Comparison of ENCODE assay signal across 18 cellular contexts in the genomic region with DNA sequence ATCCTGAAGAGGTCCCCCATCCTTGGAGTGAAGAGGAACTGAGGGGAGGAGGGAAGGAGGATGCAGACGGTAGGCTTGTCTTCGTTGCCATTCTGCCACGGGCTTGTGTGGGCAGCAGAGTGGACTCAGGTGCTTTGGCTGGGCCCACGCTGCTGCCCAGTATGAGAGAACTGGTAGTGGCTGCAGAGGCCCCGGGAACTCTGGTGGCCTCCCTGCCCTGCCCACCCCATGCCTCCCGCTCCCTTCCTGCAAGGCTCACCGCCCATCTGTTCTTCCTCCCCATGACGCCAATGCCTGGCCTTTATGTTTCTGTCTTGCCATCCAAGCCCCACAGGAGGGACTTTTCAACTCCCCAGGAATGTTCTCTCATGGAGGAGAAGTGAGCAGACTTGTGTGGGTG.
DNase-seq lines count a peak whose midpoint lies in the region; ATAC-seq and TF ChIP-seq lines count a peak whose summit lies in the region.
"Had no signal": no experiment of that assay in that cellular context is flagged by ENCODE, and none has a peak within 500 bp of the region (broad histone marks: within the 10 kb centered on the region; RNA-seq: fewer than 3 reads in every experiment).

No MANE protein-coding gene starts in this region.

- H3K9me3 Mint-ChIP-seq in glutamatergic neuron (ENCODE audit: unreplicated experiment), result peaks cover 1% of the 10 kb centered on the region
- H3K9me3 Mint-ChIP-seq: CD4-positive, alpha-beta memory T cell had no signal

- TF ChIP-seq EP300 in tibial nerve (IDR thresholded peaks at IDR 0.05), result no peak

- H3K4me3 ChIP-seq in upper lobe of right lung (no peak overlapping the region), tibial nerve (no peak overlapping the region)
- H3K4me3 ChIP-seq: BLaER1, GM12878, GM23248, HAP-1 had no signal

- peaks cover 9% of the 10 kb centered on the region for H3K4me1 Mint-ChIP-seq in glutamatergic neuron (ENCODE audit: low read depth, unreplicated experiment)
- H3K4me1 Mint-ChIP-seq: CD14-positive monocyte; CD4-positive, alpha-beta memory T cell had no signal

- ATAC-seq in left ventricle myocardium superior (no peak), Right ventricle myocardium superior (ENCODE audit: poor library complexity) (no peak), upper lobe of right lung (no peak), HG02642 (IDR thresholded peaks at IDR 0.05; ENCODE audit: poor library complexity, unreplicated experiment) (no peak)
- ATAC-seq: GM12878 had no signal

- no peaks in the 10 kb centered on the region for H3K36me3 Mint-ChIP-seq in glutamatergic neuron (ENCODE audit: unreplicated experiment)
- H3K36me3 Mint-ChIP-seq: CD14-positive monocyte; CD4-positive, alpha-beta memory T cell had no signal

- H3K9me3 ChIP-seq in upper lobe of right lung (no peaks in the 10 kb centered on the region), tibial nerve (no peaks in the 10 kb centered on the region)
- H3K9me3 ChIP-seq: BLaER1, HAP-1 had no signal

- peak; percentile 7 for DNase-seq in left ventricle myocardium superior
- no peak for DNase-seq in Right ventricle myocardium superior
- peak; percentile 8 for DNase-seq in glutamatergic neuron
- DNase-seq in posterior vena cava (ENCODE audit: low spot score), result peak; percentile 49
- DNase-seq in upper lobe of right lung, result peak; percentile 43
- no peak for DNase-seq in NCI-H526 (lab: John Stamatoyannopoulos, UW)
- DNase-seq in tibial nerve (ENCODE audit: low spot score in 2 of 2), result no peak
- DNase-seq: 8988T; CD4-positive, alpha-beta memory T cell; DND-41; EL; GM23248; IMR-90 had no signal

- no peak overlapping the region for H3K27ac Mint-ChIP-seq in glutamatergic neuron (ENCODE audit: unreplicated experiment)
- H3K27ac Mint-ChIP-seq: CD4-positive, alpha-beta memory T cell had no signal

- TF ChIP-seq POLR2A in tibial nerve (IDR thresholded peaks at IDR 0.05), result no peak

- WGBS in tibial nerve, 2 donors, result 89 to 91% methylated on average over 8 of the region's 8 CpGs

- no peak for TF ChIP-seq CTCF in glutamatergic neuron (IDR thresholded peaks at IDR 0.05; ENCODE audit: partially characterized antibody, unreplicated experiment)
- no peak for TF ChIP-seq CTCF in upper lobe of right lung (IDR thresholded peaks at IDR 0.05)
- TF ChIP-seq CTCF in tibial nerve (IDR thresholded peaks at IDR 0.05), result no peak

- H3K27ac ChIP-seq in upper lobe of right lung, result no peak overlapping the region
- no peak overlapping the region for H3K27ac ChIP-seq in tibial nerve
- H3K27ac ChIP-seq: BLaER1, GM23248 had no signal

- H3K36me3 ChIP-seq in upper lobe of right lung (no peaks in the 10 kb centered on the region), tibial nerve (no peaks in the 10 kb centered on the region)
- H3K36me3 ChIP-seq: BLaER1, HAP-1 had no signal

- H3K27me3 ChIP-seq in upper lobe of right lung (peaks cover under 1% of the 10 kb centered on the region), tibial nerve (peaks cover 0 to 7% of the 10 kb centered on the region in 2 donors)
- H3K27me3 ChIP-seq: BLaER1 had no signal

- H3K4me3 Mint-ChIP-seq in glutamatergic neuron (ENCODE audit: unreplicated experiment), result no peak overlapping the region
- H3K4me3 Mint-ChIP-seq: CD14-positive monocyte; CD4-positive, alpha-beta memory T cell had no signal

- H3K27me3 Mint-ChIP-seq in glutamatergic neuron (ENCODE audit: unreplicated experiment), result peaks cover 8% of the 10 kb centered on the region

- intact Hi-C loops in left ventricle myocardium superior (cut with micrococcal nuclease), result no loop called here
- intact Hi-C loops in Right ventricle myocardium superior (cut with DNase I), result no loop called here
- intact Hi-C loops in posterior vena cava (cut with DNase I), result no loop called here
- intact Hi-C loops in upper lobe of right lung (cut with DNase I), result no loop called here

- H3K4me1 ChIP-seq in upper lobe of right lung (no peaks in the 10 kb centered on the region), tibial nerve (peaks cover 0 to 7% (median 0%) of the 10 kb centered on the region in 4 donors)
- H3K4me1 ChIP-seq: BLaER1, HAP-1 had no signal

Comparison
In these comparisons a context has a peak if more than half of its experiments do, and no peak if none do; other contexts are left out.
1. DNase-seq: peak in left ventricle myocardium superior (single experiment), glutamatergic neuron (single experiment), posterior vena cava (single experiment) and upper lobe of right lung (single experiment); none in Right ventricle myocardium superior (single experiment), NCI-H526 (0 of 2) and tibial nerve (0 of 2).